31 cellular contexts compared by ENCODE assay signal in genomic region chr5:23684103-23684502, GRCh38.
DNase-seq lines count a peak whose midpoint lies in the region; ATAC-seq, FAIRE-seq and TF ChIP-seq lines count a peak whose summit lies in the region.
"Had no signal": no experiment of that assay in that cellular context is flagged by ENCODE, and none has a peak within 500 bp of the region (broad histone marks: within the 10 kb centered on the region; RNA-seq: fewer than 3 reads in every experiment).

No MANE protein-coding gene starts in this region.

- no peak overlapping the region for H2AK5ac ChIP-seq in trophoblast cell (ENCODE audit: low read length)

- FAIRE-seq in GM12892 (lab: Jason Lieb, UNC) = no peak
- FAIRE-seq: GM12891, GM18507, K562 had no signal

- H2BK12ac ChIP-seq in trophoblast cell (ENCODE audit: low read length) = no peak overlapping the region

- H3K4me1 ChIP-seq in cardiac muscle cell (ENCODE audit: low read depth) = peaks cover 2% of the 10 kb centered on the region
- H3K4me1 ChIP-seq in right cardiac atrium (ENCODE audit: control insufficient read depth, insufficient read depth, low read length) = no peaks in the 10 kb centered on the region
- peaks cover 0 to 3% of the 10 kb centered on the region in 2 experiments for H3K4me1 ChIP-seq in trophoblast cell (ENCODE audit: control insufficient read depth in 1 of 2, insufficient read depth in 2 of 2, low read length in 2 of 2)
- H3K4me1 ChIP-seq: BE2C, SJCRH30 had no signal

- H4K8ac ChIP-seq in trophoblast cell (ENCODE audit: low read depth, low read length) = no peak overlapping the region

- POLR2A ChIA-PET in activated CD8-positive, alpha-beta T cell treated with anti-CD3 and anti-CD28 coated beads for 36 hours (lab: Charles Lee) = no interaction called here

- H3K9me3 ChIP-seq in cardiac muscle cell (ENCODE audit: low read depth) (no peaks in the 10 kb centered on the region), right cardiac atrium (ENCODE audit: control insufficient read depth, low read length) (peaks cover 2% of the 10 kb centered on the region), trophoblast cell (ENCODE audit: insufficient read depth, low read depth, low read length) (no peaks in the 10 kb centered on the region)
- H3K9me3 ChIP-seq: BE2C, SJCRH30 had no signal

- ATAC-seq in right cardiac atrium = no peak
- ATAC-seq in activated CD8-positive, alpha-beta T cell treated with anti-CD3 and anti-CD28 coated beads for 36 hours = no peak
- ATAC-seq: K562, PC-3, SK-N-SH treated with all-trans-retinoic acid at 6 μM for 48 hours had no signal

- no peak overlapping the region for H3K4me3 ChIP-seq in cardiac muscle cell
- no peak overlapping the region for H3K4me3 ChIP-seq in right cardiac atrium (ENCODE audit: low read length)
- no peak overlapping the region for H3K4me3 ChIP-seq in fibroblast of pulmonary artery (replicated peaks; ENCODE audit: low read depth, low read length)
- no peak overlapping the region for H3K4me3 ChIP-seq in trophoblast cell (ENCODE audit: low read depth, low read length)
- no peak overlapping the region for H3K4me3 ChIP-seq in dorsolateral prefrontal cortex
- H3K4me3 ChIP-seq: K562, SJCRH30 had no signal

- no peaks in the 10 kb centered on the region for H3K36me3 Mint-ChIP-seq in activated CD8-positive, alpha-beta T cell treated with anti-CD3 and anti-CD28 coated beads for 36 hours (ENCODE audit: low read depth)
- H3K36me3 Mint-ChIP-seq: CD14-positive monocyte; CD8-positive, alpha-beta memory T cell had no signal

- no peak overlapping the region for H3K9ac ChIP-seq in trophoblast cell (ENCODE audit: low read length)

- H2BK120ac ChIP-seq in trophoblast cell (ENCODE audit: insufficient read depth, low read length, poor library complexity) = no peak overlapping the region

- no peak overlapping the region for H3K4ac ChIP-seq in trophoblast cell (ENCODE audit: low read depth, low read length)

- no peak overlapping the region for H3K27ac Mint-ChIP-seq in activated CD8-positive, alpha-beta T cell treated with anti-CD3 and anti-CD28 coated beads for 36 hours
- H3K27ac Mint-ChIP-seq: CD14-positive monocyte; CD8-positive, alpha-beta memory T cell had no signal

- no peak overlapping the region for H3K23ac ChIP-seq in trophoblast cell (ENCODE audit: low read length)

- TF ChIP-seq CTCF in cardiac muscle cell (IDR thresholded peaks at IDR 0.05; ENCODE audit: low read depth, low read length) (no peak), fibroblast of pulmonary artery (IDR thresholded peaks at IDR 0.05; ENCODE audit: low read length, missing control alignments) (no peak), dorsolateral prefrontal cortex (IDR thresholded peaks at IDR 0.05 in 54 of 56, conservative IDR thresholded peaks at IDR 0.05 in 2 of 56; ENCODE audit: low read depth in 1 of 56, partially characterized antibody in 56 of 56) (no peak)
- no peak for TF ChIP-seq CTCF in activated CD8-positive, alpha-beta T cell treated with anti-CD3 and anti-CD28 coated beads for 36 hours (IDR thresholded peaks at IDR 0.05)

- H2AFZ ChIP-seq in trophoblast cell (ENCODE audit: insufficient read depth, low read length, poor library complexity) = no peak overlapping the region

- no peaks in the 10 kb centered on the region for H3K4me1 Mint-ChIP-seq in activated CD8-positive, alpha-beta T cell treated with anti-CD3 and anti-CD28 coated beads for 36 hours (ENCODE audit: low read depth)
- H3K4me1 Mint-ChIP-seq: CD14-positive monocyte; CD8-positive, alpha-beta memory T cell had no signal

- H3K18ac ChIP-seq in trophoblast cell (ENCODE audit: low read length) = no peak overlapping the region

- H3K79me1 ChIP-seq in trophoblast cell (ENCODE audit: low read length) = no peaks in the 10 kb centered on the region

- H3K27ac ChIP-seq in cardiac muscle cell (no peak overlapping the region), right cardiac atrium (ENCODE audit: low read length) (no peak overlapping the region), trophoblast cell (ENCODE audit: low read depth, low read length) (peak overlapping the region; percentile 42), dorsolateral prefrontal cortex (no peak overlapping the region)
- H3K27ac ChIP-seq: SJCRH30 had no signal

- no peak overlapping the region for H2BK5ac ChIP-seq in trophoblast cell (ENCODE audit: low read depth, low read length, poor library complexity)

- H3K79me2 ChIP-seq in trophoblast cell (ENCODE audit: control insufficient read depth, insufficient read depth, low read length, poor library complexity) = no peaks in the 10 kb centered on the region

- intact Hi-C loops in right cardiac atrium (cut with DNase I) = no loop called here
- intact Hi-C loops in activated CD8-positive, alpha-beta T cell treated with anti-CD3 and anti-CD28 coated beads for 36 hours (cut with micrococcal nuclease) = no loop called here
- intact Hi-C loops in dorsolateral prefrontal cortex (cut with DNase I) = no loop called here

- no peaks in the 10 kb centered on the region for H3K27me3 Mint-ChIP-seq in activated CD8-positive, alpha-beta T cell treated with anti-CD3 and anti-CD28 coated beads for 36 hours
- H3K27me3 Mint-ChIP-seq: CD8-positive, alpha-beta memory T cell had no signal

- TF ChIP-seq POLR2A in GM12892 (IDR thresholded peaks at IDR 0.05; ENCODE audit: low read depth, low read length) = no peak

- H3K27me3 ChIP-seq in cardiac muscle cell = no peaks in the 10 kb centered on the region
- H3K27me3 ChIP-seq in right cardiac atrium (ENCODE audit: control insufficient read depth, insufficient read depth) = no peaks in the 10 kb centered on the region
- H3K27me3 ChIP-seq in trophoblast cell (ENCODE audit: insufficient read depth, low read length) = no peaks in the 10 kb centered on the region
- H3K27me3 ChIP-seq in dorsolateral prefrontal cortex = peaks cover 0 to 9% (median 0%) of the 10 kb centered on the region in 45 donors
- H3K27me3 ChIP-seq: BE2C, SJCRH30 had no signal

- H3K4me3 Mint-ChIP-seq in activated CD8-positive, alpha-beta T cell treated with anti-CD3 and anti-CD28 coated beads for 36 hours = no peak overlapping the region
- H3K4me3 Mint-ChIP-seq: CD14-positive monocyte; CD8-positive, alpha-beta memory T cell had no signal

- peaks cover 10% of the 10 kb centered on the region for H3K9me3 Mint-ChIP-seq in activated CD8-positive, alpha-beta T cell treated with anti-CD3 and anti-CD28 coated beads for 36 hours

- CTCF ChIA-PET in activated CD8-positive, alpha-beta T cell treated with anti-CD3 and anti-CD28 coated beads for 36 hours (lab: Charles Lee) = no interaction called here

- H3K14ac ChIP-seq in trophoblast cell (ENCODE audit: low read length) = no peak overlapping the region

- WGBS in right cardiac atrium = 22% methylated on average over 2 of the region's 2 CpGs
- no CpG with 5 or more reads among the region's 2 CpGs for whole genome bisulfite sequencing in trophoblast cell (ENCODE audit: extremely low coverage, insufficient coverage, insufficient read length)

- H4K91ac ChIP-seq in trophoblast cell (ENCODE audit: low read depth, low read length) = no peak overlapping the region

- H3K4me2 ChIP-seq in trophoblast cell (ENCODE audit: low read length) = peak overlapping the region; percentile 41

- H4K12ac ChIP-seq in trophoblast cell (ENCODE audit: low read depth, low read length) = no peak overlapping the region

- H3K36me3 ChIP-seq in cardiac muscle cell (no peaks in the 10 kb centered on the region), trophoblast cell (ENCODE audit: control insufficient read depth in 1 of 2, insufficient read depth in 2 of 2, low read length in 2 of 2) (no peaks in the 10 kb centered on the region)
- H3K36me3 ChIP-seq: BE2C, SJCRH30 had no signal

- DNase-seq in cardiac muscle cell (ENCODE audit: low read depth in 1 of 2, low spot score in 1 of 2) (peak; percentile 1 to 2), right cardiac atrium (no peak), NCI-H226 (peak; percentile 60), fibroblast of pulmonary artery (ENCODE audit: low read depth) (peak; percentile 0), trophoblast cell (no peak), GM12892 (ENCODE audit: insufficient read length) (no peak), dorsolateral prefrontal cortex (no peak)
- DNase-seq in activated CD8-positive, alpha-beta T cell treated with anti-CD3 and anti-CD28 coated beads for 36 hours = no peak
- DNase-seq: 8988T; ACHN; BE2C; CD8-positive, alpha-beta memory T cell; DMS 273 treated with DMSO at 0.1 percent for 48 hours; DMS79; EL; GDM1; H7; Kasumi-1; NCI-H1105; NCI-H146; NCI-H1930; NCI-H2227 treated with DMSO at 0.1 percent for 48 hours; NCI-H510A; NCI-H69; PC-3; SJCRH30 had no signal

Comparison
In these comparisons a context has a peak if more than half of its experiments do, and no peak if none do; other contexts are left out.
1. DNase-seq: peak in cardiac muscle cell (2 of 2), NCI-H226 (single experiment) and fibroblast of pulmonary artery (single experiment); none in right cardiac atrium (0 of 3), trophoblast cell (0 of 2), activated CD8-positive, alpha-beta T cell treated with anti-CD3 and anti-CD28 coated beads for 36 hours (single experiment), GM12892 (single experiment) and dorsolateral prefrontal cortex (0 of 10).